In the genomic region with DNA sequence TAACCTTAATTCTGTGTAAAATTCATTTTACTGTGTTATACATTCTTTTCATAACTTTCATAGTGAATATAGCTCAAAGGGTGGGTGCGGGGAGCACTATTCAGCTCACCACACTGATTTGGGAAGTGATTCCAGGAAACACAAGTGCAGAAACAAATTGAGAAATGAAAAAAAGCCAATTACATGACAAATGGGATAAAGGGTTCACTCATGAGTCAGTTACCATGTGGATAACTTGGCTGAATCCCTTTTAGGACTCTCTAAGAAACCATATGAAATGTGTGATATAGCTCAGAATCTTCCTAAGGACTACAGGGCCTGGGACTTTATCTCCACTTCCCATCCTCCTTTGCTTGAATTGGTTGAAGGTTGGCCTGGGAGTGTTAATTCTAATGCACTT, we compare ENCODE assay signal across 1 cellular context.
TF ChIP-seq lines count a peak whose summit lies in the region.

No MANE protein-coding gene starts in this region.

TF ChIP-seq in IMR-90, 13 proteins besides CTCF, POLR2A, EP300 and RAD21:
- TF ChIP-seq RFX5 (IDR thresholded peaks at IDR 0.05; ENCODE audit: low read depth, low read length) (no peak), FOS (IDR thresholded peaks at IDR 0.05; ENCODE audit: low read depth, low read length) (no peak), MAZ (IDR thresholded peaks at IDR 0.05; ENCODE audit: borderline replicate concordance, low read depth, low read length) (no peak), MXI1 (IDR thresholded peaks at IDR 0.05; ENCODE audit: borderline replicate concordance, low read depth, low read length) (no peak), MAFK (IDR thresholded peaks at IDR 0.05; ENCODE audit: low read depth, low read length) (no peak), SMC3 (IDR thresholded peaks at IDR 0.05; ENCODE audit: low read depth, low read length) (no peak), CHD1 (IDR thresholded peaks at IDR 0.05; ENCODE audit: low read depth, low read length) (no peak), CEBPB (IDR thresholded peaks at IDR 0.05; ENCODE audit: low read depth, low read length) (no peak), RCOR1 (IDR thresholded peaks at IDR 0.05; ENCODE audit: insufficient replicate concordance, low read length) (no peak), BHLHE40 (IDR thresholded peaks at IDR 0.05; ENCODE audit: low read depth, low read length) (no peak), NFE2L2 (IDR thresholded peaks at IDR 0.05; ENCODE audit: low read depth, low read length) (no peak)
- TF ChIP-seq, protein P1, sequence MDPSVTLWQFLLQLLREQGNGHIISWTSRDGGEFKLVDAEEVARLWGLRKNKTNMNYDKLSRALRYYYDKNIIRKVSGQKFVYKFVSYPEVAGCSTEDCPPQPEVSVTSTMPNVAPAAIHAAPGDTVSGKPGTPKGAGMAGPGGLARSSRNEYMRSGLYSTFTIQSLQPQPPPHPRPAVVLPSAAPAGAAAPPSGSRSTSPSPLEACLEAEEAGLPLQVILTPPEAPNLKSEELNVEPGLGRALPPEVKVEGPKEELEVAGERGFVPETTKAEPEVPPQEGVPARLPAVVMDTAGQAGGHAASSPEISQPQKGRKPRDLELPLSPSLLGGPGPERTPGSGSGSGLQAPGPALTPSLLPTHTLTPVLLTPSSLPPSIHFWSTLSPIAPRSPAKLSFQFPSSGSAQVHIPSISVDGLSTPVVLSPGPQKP (IDR thresholded peaks at IDR 0.05; ENCODE audit: borderline replicate concordance, low read depth, low read length) = no peak
- TF ChIP-seq, protein P2, sequence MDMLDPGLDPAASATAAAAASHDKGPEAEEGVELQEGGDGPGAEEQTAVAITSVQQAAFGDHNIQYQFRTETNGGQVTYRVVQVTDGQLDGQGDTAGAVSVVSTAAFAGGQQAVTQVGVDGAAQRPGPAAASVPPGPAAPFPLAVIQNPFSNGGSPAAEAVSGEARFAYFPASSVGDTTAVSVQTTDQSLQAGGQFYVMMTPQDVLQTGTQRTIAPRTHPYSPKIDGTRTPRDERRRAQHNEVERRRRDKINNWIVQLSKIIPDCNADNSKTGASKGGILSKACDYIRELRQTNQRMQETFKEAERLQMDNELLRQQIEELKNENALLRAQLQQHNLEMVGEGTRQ (IDR thresholded peaks at IDR 0.05; ENCODE audit: low read depth, low read length) = no peak
